Comparison of ENCODE assay signal across 1 cellular context in the genomic region with DNA sequence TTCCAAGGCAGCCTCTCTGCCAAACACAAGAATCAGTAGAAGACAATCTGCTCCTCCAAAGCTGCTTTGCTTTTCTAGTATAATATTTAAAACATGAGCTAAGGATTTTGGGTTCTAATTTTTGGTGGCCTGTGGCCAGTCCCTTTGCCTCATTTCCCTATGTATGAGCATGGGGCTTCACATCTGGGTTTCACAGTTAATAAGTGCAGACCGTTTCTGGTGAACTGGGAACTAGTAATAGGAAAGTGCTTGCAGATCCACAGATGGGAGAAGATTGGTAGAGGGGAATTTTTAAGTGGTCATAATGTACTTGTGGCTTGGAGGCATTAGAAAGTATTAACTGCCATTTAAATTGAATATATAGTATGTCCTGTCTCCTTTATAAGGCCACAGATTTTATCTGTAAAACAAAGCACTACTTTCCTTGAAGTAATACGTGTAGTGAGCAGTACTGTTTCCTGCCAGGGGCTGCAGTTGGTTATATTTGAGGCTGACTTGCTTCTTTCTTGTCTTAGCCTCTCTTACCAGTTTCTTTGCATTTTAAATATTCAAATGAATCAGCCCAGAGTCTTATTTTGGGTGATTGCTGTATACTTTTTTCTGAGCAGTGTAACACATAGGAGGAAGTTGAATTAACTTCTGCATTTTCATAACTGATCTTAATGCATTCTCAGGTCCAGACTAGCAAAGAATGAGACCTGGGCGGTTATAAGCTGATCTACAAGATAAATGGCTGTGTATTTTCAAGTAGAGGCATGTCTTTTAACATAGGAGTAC.
TF ChIP-seq lines count a peak whose summit lies in the region.

No MANE protein-coding gene starts in this region.

TF ChIP-seq in endothelial cell of umbilical vein, 7 proteins besides CTCF, POLR2A, EP300 and RAD21:
- TF ChIP-seq GATA2 (IDR thresholded peaks at IDR 0.05; ENCODE audit: insufficient read depth, insufficient read length, low read depth, low read length), result peak; percentile 29
- no peak for TF ChIP-seq MYC (IDR thresholded peaks at IDR 0.05; ENCODE audit: low read depth, low read length)
